In genomic region chr1:231528175-231529029, GRCh38 we compare ENCODE assay signal across 8 cellular contexts. TPM values are rescaled to one million over a fixed set of nuclear protein-coding genes. Genes with fewer than 3 reads are reported as not detected.
DNase-seq lines count a peak whose midpoint lies in the region; ATAC-seq, FAIRE-seq and TF ChIP-seq lines count a peak whose summit lies in the region.

TSNAX (plus strand) TSS chr1:231528669; CDS start chr1:231528811, 142 bp downstream.

- H3K9me3 ChIP-seq in mononuclear cell (ENCODE audit: low read depth, low read length): no peaks in the 10 kb centered on the region

- TF ChIP-seq CTCF in D721Med (IDR thresholded peaks at IDR 0.05; ENCODE audit: insufficient read depth, missing control alignments) (no peak), epithelial cell of esophagus (IDR thresholded peaks at IDR 0.05; ENCODE audit: insufficient read depth, low read depth, low read length, missing control alignments) (no peak)

- H3K4me1 ChIP-seq in mononuclear cell (ENCODE audit: insufficient read depth, low read length): peaks cover 51% of the 10 kb centered on the region

- no peaks in the 10 kb centered on the region for H3K27me3 ChIP-seq in mononuclear cell (ENCODE audit: insufficient read depth, low read length)

- peak; percentile 70 for DNase-seq in D721Med (ENCODE audit: insufficient read length, low spot score)
- peak; percentile 71 for DNase-seq in HuH-7.5 (ENCODE audit: low spot score)
- DNase-seq in OCI-M2 (lab: John Stamatoyannopoulos, UW; ENCODE audit: unreplicated experiment): peak; percentile 70
- DNase-seq in activated T-cell treated with anti-CD3 and anti-CD28 coated beads for 4 hours: peak; percentile 83
- peak; percentile 91 for DNase-seq in epithelial cell of esophagus (ENCODE audit: low read depth)
- DNase-seq in stimulated activated CD8-positive, alpha-beta memory T cell treated with anti-CD3 and anti-CD28 coated beads, Interleukin-4, amount 100 ng/mL, for 1 hour (ENCODE audit: low read depth in 2 of 2, low spot score in 1 of 2): peak; percentile 69 to 77

- FAIRE-seq in D721Med (lab: Jason Lieb, UNC): peak; percentile 80

- ATAC-seq in GM21526 (IDR thresholded peaks at IDR 0.05; ENCODE audit: low FRiP score, unreplicated experiment): peak; percentile 96

- H3K4me3 ChIP-seq in epithelial cell of esophagus (ENCODE audit: low read length) (peak within 1 kb of the TSS; percentile 93), mononuclear cell (ENCODE audit: low read length) (peak within 1 kb of the TSS; percentile 73)

RNA-seq across cellular contexts. Expression of gene TSNAX, which starts in this region (rescaled TPM):
- total RNA-seq in mononuclear cell: 27.3 TPM

Comparison
In these comparisons a context has a peak if more than half of its experiments do, and no peak if none do; other contexts are left out.
1. Peak in every context shown above with its lines: DNase-seq, ATAC-seq and H3K4me3 ChIP-seq.